1 cellular context compared by ENCODE assay signal in the genomic region with DNA sequence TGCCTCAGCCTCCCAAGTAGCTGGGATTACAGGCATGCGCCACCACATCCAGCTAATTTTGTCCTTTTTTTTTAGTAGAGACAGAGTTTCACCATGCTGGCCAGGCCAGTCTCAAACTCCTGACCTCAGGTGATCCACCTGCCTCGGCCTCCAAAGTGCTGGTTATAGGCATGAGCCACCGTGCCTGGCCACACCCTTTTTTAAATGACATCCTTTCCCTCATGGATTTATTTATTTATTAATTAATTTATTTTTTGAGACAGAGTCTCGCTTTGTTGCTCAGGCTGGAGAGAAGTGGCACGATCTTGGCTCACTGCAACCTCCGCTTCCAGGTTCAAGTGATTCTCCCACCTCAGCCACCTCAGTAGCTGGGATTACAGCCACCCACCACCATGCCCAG. TPM values are rescaled to one million over a fixed set of nuclear protein-coding genes. Genes with fewer than 3 reads are reported as not detected.
"Had no signal": no experiment of that assay in that cellular context is flagged by ENCODE, and none has a peak within 500 bp of the region (broad histone marks: within the 10 kb centered on the region; RNA-seq: fewer than 3 reads in every experiment).

No MANE protein-coding gene starts in this region.

RNA-seq across cellular contexts. Expression of gene CEP170B, which starts 7.1 kb away (rescaled TPM):
- polyA plus RNA-seq: IgD-negative memory B cell had no signal
